ENCODE assay signal across 19 cellular contexts in genomic region chr2:10527585-10527984, GRCh38.
"Had no signal": no experiment of that assay in that cellular context is flagged by ENCODE, and none has a peak within 500 bp of the region (broad histone marks: within the 10 kb centered on the region; RNA-seq: fewer than 3 reads in every experiment).

No MANE protein-coding gene starts in this region.

- ATAC-seq: effector memory CD8-positive, alpha-beta T cell; heart right ventricle; left lobe of liver; naive thymus-derived CD4-positive, alpha-beta T cell; stimulated activated naive B cell treated with anti-CD40 and anti-IgM and Interleukin-4, amounts not matched to agents 10 μg/mL and 1 μg/mL and 100 μg/mL, for 72 hours had no signal

- H3K27ac Mint-ChIP-seq: effector memory CD8-positive, alpha-beta T cell; immature natural killer cell; naive thymus-derived CD4-positive, alpha-beta T cell; nephron; neural progenitor cell; stimulated activated naive B cell treated with anti-CD40 and anti-IgM and Interleukin-4, amounts not matched to agents 10 μg/mL and 1 μg/mL and 100 μg/mL, for 72 hours; stimulated activated naive CD8-positive, alpha-beta T cell treated with anti-CD3 and anti-CD28 coated beads, Interleukin-15, Interleukin-2, amounts not matched to agents 100 ng/mL and 50 ng/mL, for 24 hours had no signal

- DNase-seq: cortex of kidney; effector memory CD8-positive, alpha-beta T cell; erythroblast; esophagus squamous epithelium; foreskin melanocyte; glutamatergic neuron; heart right ventricle; hippocampal formation; immature natural killer cell; mesenchymal stem cell; midbrain; naive thymus-derived CD4-positive, alpha-beta T cell; stimulated activated CD4-positive, alpha-beta T cell treated with anti-CD3 and anti-CD28 coated beads, Interleukin-15, amount 100 ng/mL, for 24 hours; stimulated activated CD4-positive, alpha-beta T cell treated with anti-CD3 and anti-CD28 coated beads, Interleukin-2, amount 100 ng/mL, for 48 hours; stimulated activated naive B cell treated with anti-CD40 and anti-IgM and Interleukin-4, amounts not matched to agents 10 μg/mL and 1 μg/mL and 100 μg/mL, for 72 hours had no signal

- H3K4me1 Mint-ChIP-seq: immature natural killer cell; naive thymus-derived CD4-positive, alpha-beta T cell; nephron; neural progenitor cell had no signal

- H3K27me3 Mint-ChIP-seq: stimulated activated naive CD8-positive, alpha-beta T cell treated with anti-CD3 and anti-CD28 coated beads, Interleukin-15, Interleukin-2, amounts not matched to agents 100 ng/mL and 50 ng/mL, for 24 hours had no signal

- H3K36me3 Mint-ChIP-seq: immature natural killer cell; naive thymus-derived CD4-positive, alpha-beta T cell; neural progenitor cell; stimulated activated naive B cell treated with anti-CD40 and anti-IgM and Interleukin-4, amounts not matched to agents 10 μg/mL and 1 μg/mL and 100 μg/mL, for 72 hours had no signal

- H3K4me3 Mint-ChIP-seq: effector memory CD8-positive, alpha-beta T cell; immature natural killer cell; naive thymus-derived CD4-positive, alpha-beta T cell; nephron; neural progenitor cell; stimulated activated naive B cell treated with anti-CD40 and anti-IgM and Interleukin-4, amounts not matched to agents 10 μg/mL and 1 μg/mL and 100 μg/mL, for 72 hours; stimulated activated naive CD8-positive, alpha-beta T cell treated with anti-CD3 and anti-CD28 coated beads, Interleukin-15, Interleukin-2, amounts not matched to agents 100 ng/mL and 50 ng/mL, for 24 hours had no signal

- H3K9me3 Mint-ChIP-seq: effector memory CD8-positive, alpha-beta T cell; immature natural killer cell; nephron; neural progenitor cell; stimulated activated naive B cell treated with anti-CD40 and anti-IgM and Interleukin-4, amounts not matched to agents 10 μg/mL and 1 μg/mL and 100 μg/mL, for 72 hours; stimulated activated naive CD8-positive, alpha-beta T cell treated with anti-CD3 and anti-CD28 coated beads, Interleukin-15, Interleukin-2, amounts not matched to agents 100 ng/mL and 50 ng/mL, for 24 hours had no signal
